Comparison of ENCODE assay signal across 8 cellular contexts in the genomic region with DNA sequence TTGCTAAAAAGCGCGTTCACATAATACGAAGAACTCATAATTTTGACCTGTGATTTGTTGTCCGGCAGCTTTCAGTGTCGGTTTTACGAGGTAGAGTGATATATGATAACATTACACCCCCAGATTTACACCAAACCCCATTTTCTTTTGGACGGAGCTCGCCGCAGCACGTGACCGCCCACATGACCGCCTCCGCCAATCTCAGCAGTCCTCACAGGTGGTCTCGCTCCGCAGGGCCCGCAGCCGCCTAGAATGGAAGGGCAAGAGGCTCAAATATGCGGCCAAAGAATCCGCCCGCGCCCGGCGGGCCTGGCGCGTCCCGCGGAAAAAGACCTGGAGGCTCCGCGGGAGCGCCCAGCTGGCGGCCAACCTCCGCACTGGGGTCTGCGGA. TPM values are rescaled to one million over a fixed set of nuclear protein-coding genes. Genes with fewer than 3 reads are reported as not detected.
DNase-seq lines count a peak whose midpoint lies in the region; ATAC-seq and TF ChIP-seq lines count a peak whose summit lies in the region.

A gene (minus strand): TSS at position 168 of the 391 bp plus-strand sequence. CDS start 130 bp downstream, at position 38.

- H2BK12ac ChIP-seq in H9 (ENCODE audit: insufficient read length, low read depth, low read length) = no peak within 1 kb of the TSS

- H3K27ac ChIP-seq in H9 (ENCODE audit: insufficient read length, low read depth, low read length) (no peak within 1 kb of the TSS), SJCRH30 (peak within 1 kb of the TSS; percentile 80)

- no peak within 1 kb of the TSS; a peak in 1 of 7 replicates for H3K27ac Mint-ChIP-seq in H9

- CTCF ChIA-PET in AG04449 (lab: Yijun Ruan, JAX) = interaction anchor here (0.8 to 4.9 kb wide), 14 partner anchors 7 to 791 kb away, joined by 3 to 42 read pairs (median 4); a partner anchor contains a TSS

- H2AFZ ChIP-seq in H9 (ENCODE audit: low read length) = peak within 1 kb of the TSS; percentile 66

- H3T11ph ChIP-seq in H9 (ENCODE audit: low read length) = no peak within 1 kb of the TSS

- H4K5ac ChIP-seq in H9 (ENCODE audit: insufficient read length, low read depth, low read length) = no peak within 1 kb of the TSS

- H4K8ac ChIP-seq in H9 (replicated peaks; ENCODE audit: insufficient read length, low read depth, low read length) = no peak within 1 kb of the TSS

- H3K4me1 ChIP-seq in H9 (ENCODE audit: insufficient read depth, low read length) (no peaks in the 10 kb centered on the region), SJCRH30 (peaks cover 3% of the 10 kb centered on the region; the same call in 1 of the 2 replicates), skeletal muscle satellite cell (ENCODE audit: control insufficient read depth, insufficient read depth, low read length) (peaks cover 42% of the 10 kb centered on the region)

- H3K18ac ChIP-seq in H9 (ENCODE audit: insufficient read length, low read depth, low read length) = no peak within 1 kb of the TSS

- no peak within 1 kb of the TSS for H2AK5ac ChIP-seq in H9 (ENCODE audit: insufficient read length, low read length)

- H3K56ac ChIP-seq in H9 (ENCODE audit: insufficient read length, low read depth, low read length) = no peak within 1 kb of the TSS

- H3K4me3 Mint-ChIP-seq in H9 = peak within 1 kb of the TSS; percentile 59 to 78

- H4K20me1 ChIP-seq in H9 (ENCODE audit: control insufficient read depth, insufficient read depth, insufficient read length) = no peaks in the 10 kb centered on the region

- H3K36me3 Mint-ChIP-seq in H9 (ENCODE audit: insufficient read depth in 1 of 3, low read depth in 3 of 3) = peaks cover 0 to 6% (median 0%) of the 10 kb centered on the region in 3 experiments; a peak in 3 of 7 replicates

- H2BK15ac ChIP-seq in H9 (ENCODE audit: low read depth, low read length) = no peak within 1 kb of the TSS

- H3K9me3 ChIP-seq in H9 (ENCODE audit: control insufficient read depth, low read depth, low read length) = no peaks in the 10 kb centered on the region
- no peaks in the 10 kb centered on the region for H3K9me3 ChIP-seq in SJCRH30 (replicated peaks)
- no peaks in the 10 kb centered on the region for H3K9me3 ChIP-seq in skeletal muscle satellite cell (replicated peaks; ENCODE audit: low read length)

- no peak within 1 kb of the TSS for H2BK120ac ChIP-seq in H9 (ENCODE audit: low read depth, low read length, poor library complexity, severe bottlenecking)

- H3K9me3 Mint-ChIP-seq in H9 = peaks cover 16 to 26% of the 10 kb centered on the region in 2 experiments

- TF ChIP-seq CTCF in AG04449 (IDR thresholded peaks at IDR 0.05; ENCODE audit: insufficient read depth, low read length, missing control alignments) (no peak), H9 (conservative IDR thresholded peaks at IDR 0.05) (no peak)

- H3K4me3 ChIP-seq in AG04449 (ENCODE audit: low read depth, low read length) (peak within 1 kb of the TSS; percentile 64), SJCRH30 (peak within 1 kb of the TSS; percentile 82), skeletal muscle satellite cell (ENCODE audit: low read length) (peak within 1 kb of the TSS; percentile 86)

- no peak within 1 kb of the TSS for H3K14ac ChIP-seq in H9 (ENCODE audit: insufficient read depth, low read length)

- peak within 1 kb of the TSS; percentile 60 for H3K4me2 ChIP-seq in H9 (ENCODE audit: insufficient read depth, insufficient read length, low read length)
- H3K4me2 ChIP-seq in skeletal muscle satellite cell (ENCODE audit: low read length) = peak within 1 kb of the TSS; percentile 87

- H3K27me3 ChIP-seq in H9 (ENCODE audit: insufficient read depth, low read length) (peaks cover 97% of the 10 kb centered on the region), SJCRH30 (no peaks in the 10 kb centered on the region), skeletal muscle satellite cell (ENCODE audit: control insufficient read depth, insufficient read depth, low read length) (no peaks in the 10 kb centered on the region)

- H3K36me3 ChIP-seq in SJCRH30 (no peaks in the 10 kb centered on the region), skeletal muscle satellite cell (ENCODE audit: insufficient read depth, low read length) (no peaks in the 10 kb centered on the region)

- no peak within 1 kb of the TSS for H2BK5ac ChIP-seq in H9 (ENCODE audit: insufficient read length, low read length)

- POLR2A ChIA-PET in AG04449 (lab: Yijun Ruan, JAX) = interaction anchor here (0.8 to 1.4 kb wide), 3 partner anchors 9 to 469 kb away, joined by 3 read pairs; a partner anchor contains a TSS

- H3K9ac ChIP-seq in H9 (ENCODE audit: extremely low read depth, insufficient read length, low read length) = no peak within 1 kb of the TSS
- H3K9ac ChIP-seq in skeletal muscle satellite cell (ENCODE audit: low read depth, low read length) = peak within 1 kb of the TSS; percentile 80

- H3K23ac ChIP-seq in H9 (ENCODE audit: insufficient read length, low read depth, low read length) = no peak within 1 kb of the TSS

- peaks cover 4 to 13% of the 10 kb centered on the region in 2 experiments for H3K4me1 Mint-ChIP-seq in H9

- DNase-seq in AG04449 (ENCODE audit: low read depth, low spot score) (no peak), H9 (peak; percentile 80), SJCRH30 (peak; percentile 90 to 92), glomerular visceral epithelial cell (ENCODE audit: extremely low spot score) (peak; percentile 62), retina (no peak), DMS53 (lab: John Stamatoyannopoulos, UW) (no peak)

- H3K27me3 Mint-ChIP-seq in H9 (ENCODE audit: low read depth) = peaks cover 99% of the 10 kb centered on the region

- H2BK20ac ChIP-seq in H9 (ENCODE audit: low read depth, low read length, poor library complexity, severe bottlenecking) = no peak within 1 kb of the TSS

- no peaks in the 10 kb centered on the region for H3K79me2 ChIP-seq in H9 (ENCODE audit: insufficient read depth, low read length)

- no peak for ATAC-seq in GM18873 (IDR thresholded peaks at IDR 0.05; ENCODE audit: low FRiP score, unreplicated experiment)

- no CpG with 5 or more reads among the region's 33 CpGs for WGBS in H9 (ENCODE audit: extremely low coverage, insufficient read length, low lambda C conversion rate)

- no peaks in the 10 kb centered on the region for H3K23me2 ChIP-seq in H9 (ENCODE audit: insufficient read length, low read depth, low read length, poor library complexity, severe bottlenecking)

- no peak within 1 kb of the TSS for H4K91ac ChIP-seq in H9 (ENCODE audit: insufficient read length, low read depth, low read length)

- no peak within 1 kb of the TSS for H3K4ac ChIP-seq in H9 (ENCODE audit: low read depth, low read length)

- H3K79me1 ChIP-seq in H9 (ENCODE audit: insufficient read depth, low read depth, low read length, poor library complexity, severe bottlenecking) = no peaks in the 10 kb centered on the region

RNA-seq across cellular contexts. Expression of the gene that starts here (rescaled TPM):
- not detected in 2 replicates for total RNA-seq in H9 (2021)
- total RNA-seq in SJCRH30 (2014; rRNA removed; shearing (Covaris generic)) = 38.6 and 40.4 TPM in 2 replicates
- total RNA-seq in skeletal muscle satellite cell (2012; rRNA removed) = 2.0 and 2.8 TPM in 2 replicates

Comparison
In these comparisons a context has a peak if more than half of its experiments do, and no peak if none do; other contexts are left out.
1. RNA of the gene that starts here (total RNA-seq): 38.6 to 40.4 TPM in SJCRH30; not detected in H9; every median in the first group is over 10 times any median in the second.
2. Peak in DNase-seq and H3K4me2 ChIP-seq in H9; RNA of the gene not detected or under 1 TPM.
3. DNase-seq: peak in SJCRH30 (2 of 2) and glomerular visceral epithelial cell (single experiment); none in AG04449 (single experiment), retina (single experiment) and DMS53 (single experiment).
4. Peak in every context shown above with its lines, with median percentiles within 50 percentile points of each other: H3K4me3 ChIP-seq.